Comparison of ENCODE assay signal across 19 cellular contexts in the genomic region with DNA sequence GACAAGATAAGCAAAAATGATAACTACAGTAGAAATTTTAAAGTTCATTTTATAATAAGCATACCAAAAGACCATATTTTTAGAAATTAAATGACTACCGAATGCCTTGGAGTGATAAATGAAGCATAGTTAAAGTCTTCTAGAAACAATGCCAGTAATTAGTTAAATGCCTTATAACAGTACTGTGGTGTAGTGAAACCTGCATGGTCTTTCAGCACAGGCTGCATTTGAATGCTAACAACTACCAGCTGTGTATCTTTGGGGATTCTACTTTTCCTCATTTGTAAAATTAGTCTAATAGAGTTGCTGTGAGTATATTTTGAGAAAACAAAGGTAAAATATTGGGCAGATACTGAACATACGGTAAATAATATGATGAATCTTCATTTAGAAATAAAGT. TPM values are rescaled to one million over a fixed set of nuclear protein-coding genes. Genes with fewer than 3 reads are reported as not detected.
"Had no signal": no experiment of that assay in that cellular context is flagged by ENCODE, and none has a peak within 500 bp of the region (broad histone marks: within the 10 kb centered on the region; RNA-seq: fewer than 3 reads in every experiment).

No MANE protein-coding gene starts in this region.

- ATAC-seq: activated T-cell treated with anti-CD3 and anti-CD28 coated beads, Interleukin-2, amount 50 U/mL, for 4 hours; T-helper 17 cell had no signal

- FAIRE-seq: astrocyte had no signal

- H3K4me3 ChIP-seq: PC-9 had no signal

- H3K27ac ChIP-seq: PC-9 had no signal

- DNase-seq: activated B cell treated with CpG ODN at 0.5 μM for 24 hours; activated CD4-positive, alpha-beta memory T cell treated with anti-CD3 and anti-CD28 coated beads for 36 hours; activated CD4-positive, alpha-beta T cell treated with anti-CD3 and anti-CD28 coated beads for 1 hour; activated CD4-positive, alpha-beta T cell treated with anti-CD3 and anti-CD28 coated beads, Interleukin-2, amount 10 ng/mL, durations not matched to agents 24 days and 14 days; activated CD8-positive, alpha-beta memory T cell treated with anti-CD3 and anti-CD28 coated beads for 24 hours; activated effector memory CD4-positive, alpha-beta T cell treated with anti-CD3 and anti-CD28 coated beads, Interleukin-2, amount 50 U/mL, for 16 hours; activated naive CD4-positive, alpha-beta T cell treated with Interleukin-2 at 50 U/mL for 16 hours; activated T-cell treated with anti-CD3 and anti-CD28 coated beads, Interleukin-2, amount 50 U/mL, for 4 hours; amygdala; NCI-H1048; NCI-H187 treated with DMSO at 0.1 percent for 48 hours; NCI-H2171; NCI-H2227 treated with DMSO at 0.1 percent for 48 hours; NCI-H524 treated with DMSO at 0.1 percent for 48 hours; PC-9; SIG-M5; T-helper 17 cell; T-helper 9 cell had no signal

- H2AFZ ChIP-seq: PC-9 had no signal

- H3K4me2 ChIP-seq: PC-9 had no signal

RNA-seq across cellular contexts. Expression of a gene that starts 25.1 kb away (rescaled TPM):
- total RNA-seq: activated B cell treated with CpG ODN at 0.5 μM for 24 hours; activated CD4-positive, alpha-beta memory T cell treated with anti-CD3 and anti-CD28 coated beads for 36 hours; activated CD4-positive, alpha-beta T cell treated with anti-CD3 and anti-CD28 coated beads, Interleukin-2, amount 10 ng/mL, durations not matched to agents 24 days and 14 days; T-helper 17 cell had no signal
